Comparison of ENCODE assay signal across 31 cellular contexts in the genomic region with DNA sequence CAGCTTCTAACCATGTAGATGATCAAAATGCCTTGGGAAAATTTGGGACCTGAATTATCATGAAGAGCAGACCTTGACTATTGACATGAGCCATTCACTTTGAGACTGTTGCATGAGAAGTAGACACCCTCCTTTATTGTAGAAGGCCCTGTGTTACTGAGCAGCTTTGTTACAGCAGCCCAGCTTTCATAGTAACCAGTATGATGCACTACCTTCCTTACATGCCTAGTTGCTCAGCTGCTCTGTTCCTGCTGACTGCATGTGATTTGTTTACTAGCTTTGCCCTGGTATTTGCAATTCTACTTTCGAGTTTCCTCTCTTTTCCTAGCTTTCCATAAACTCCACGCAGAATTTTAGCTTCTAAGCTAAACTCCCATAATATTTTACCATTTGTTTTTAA.
"Had no signal": no experiment of that assay in that cellular context is flagged by ENCODE, and none has a peak within 500 bp of the region (broad histone marks: within the 10 kb centered on the region; RNA-seq: fewer than 3 reads in every experiment).

No MANE protein-coding gene starts in this region.

- H2AFZ ChIP-seq: PC-9 had no signal

- H3K4me1 Mint-ChIP-seq: activated CD4-positive, alpha-beta T cell treated with anti-CD3 and anti-CD28 coated beads, Interleukin-2, amount 10 ng/mL, durations not matched to agents 24 days and 14 days; activated naive CD8-positive, alpha-beta T cell treated with anti-CD3 and anti-CD28 coated beads for 36 hours had no signal

- H3K4me1 ChIP-seq: ascending aorta had no signal

- H3K36me3 ChIP-seq: ascending aorta, cardiac muscle cell, MG63, WERI-Rb-1 had no signal

- H3K4me3 ChIP-seq: ascending aorta, cardiac muscle cell, MG63, PC-9, SK-N-MC had no signal

- H3K27ac Mint-ChIP-seq: activated CD4-positive, alpha-beta T cell treated with anti-CD3 and anti-CD28 coated beads, Interleukin-2, amount 10 ng/mL, durations not matched to agents 24 days and 14 days; activated CD8-positive, alpha-beta T cell treated with anti-CD3 and anti-CD28 coated beads for 36 hours; activated naive CD4-positive, alpha-beta T cell treated with anti-CD3 and anti-CD28 coated beads for 36 hours; activated naive CD8-positive, alpha-beta T cell treated with anti-CD3 and anti-CD28 coated beads for 36 hours; activated T-helper 1 cell treated with anti-CD3 and anti-CD28 coated beads, Interleukin-12 subunit alpha, Interleukin-12 subunit beta, Interleukin-2, Interleukin-4 antibody, amounts not matched to agents 30 ng/mL and 10 ng/mL and 1 ng/mL, durations not matched to agents 14 hours and 24 hours and 36 hours had no signal

- H3K4me2 ChIP-seq: PC-9 had no signal

- H3K36me3 Mint-ChIP-seq: activated naive CD8-positive, alpha-beta T cell treated with anti-CD3 and anti-CD28 coated beads for 36 hours had no signal

- ATAC-seq: activated CD8-positive, alpha-beta T cell treated with anti-CD3 and anti-CD28 coated beads for 36 hours; activated T-cell treated with anti-CD3 and anti-CD28 coated beads, Interleukin-2, amount 50 U/mL, for 4 hours had no signal

- H3K27me3 ChIP-seq: ascending aorta, cardiac muscle cell, MG63 had no signal

- H3K9me3 ChIP-seq: ascending aorta, MG63 had no signal

- H3K27ac ChIP-seq: ascending aorta, cardiac muscle cell, PC-9, RWPE1, SK-N-MC, WERI-Rb-1 had no signal

- DNase-seq: activated CD4-positive, alpha-beta T cell treated with anti-CD3 and anti-CD28 coated beads for 1 hour; activated CD4-positive, alpha-beta T cell treated with anti-CD3 and anti-CD28 coated beads, Interleukin-2, amount 10 ng/mL, durations not matched to agents 24 days and 14 days; activated CD4-positive, alpha-beta T cell treated with anti-CD3 and anti-CD28 coated beads, Interleukin-2, amount 50 U/mL, for 4 hours; activated CD4-positive, CD25-positive, alpha-beta regulatory T cell; activated CD8-positive, alpha-beta T cell treated with anti-CD3 and anti-CD28 coated beads for 36 hours; activated gamma-delta T cell treated with Interleukin-2 at 50 U/mL for 16 hours; activated naive CD4-positive, alpha-beta T cell treated with anti-CD3 and anti-CD28 coated beads for 36 hours; activated naive CD8-positive, alpha-beta T cell treated with anti-CD3 and anti-CD28 coated beads for 36 hours; activated T-cell treated with anti-CD3 and anti-CD28 coated beads for 4 hours; activated T-cell treated with anti-CD3 and anti-CD28 coated beads, Interleukin-2, amount 50 U/mL, for 4 hours; amygdala; Kasumi-1; KG1; MG63; NCI-H1048; NCI-H1105 treated with DMSO at 0.1 percent for 48 hours; NCI-H1436 treated with DMSO at 0.1 percent for 48 hours; NCI-H1694 treated with DMSO at 0.1 percent for 48 hours; NCI-H2029; NCI-H510A; NCI-H526; NCI-H748 treated with DMSO at 0.1 percent for 48 hours; Right ventricle myocardium superior; T1000; WERI-Rb-1 had no signal

- H3K9me3 Mint-ChIP-seq: activated CD4-positive, alpha-beta T cell treated with anti-CD3 and anti-CD28 coated beads, Interleukin-2, amount 10 ng/mL, durations not matched to agents 24 days and 14 days; activated CD8-positive, alpha-beta T cell treated with anti-CD3 and anti-CD28 coated beads for 36 hours; activated naive CD4-positive, alpha-beta T cell treated with anti-CD3 and anti-CD28 coated beads for 36 hours; activated naive CD8-positive, alpha-beta T cell treated with anti-CD3 and anti-CD28 coated beads for 36 hours; activated T-cell treated with anti-CD3 and anti-CD28 coated beads, Interleukin-2, amount 50 U/mL, for 4 hours; activated T-helper 1 cell treated with anti-CD3 and anti-CD28 coated beads, Interleukin-12 subunit alpha, Interleukin-12 subunit beta, Interleukin-2, Interleukin-4 antibody, amounts not matched to agents 30 ng/mL and 10 ng/mL and 1 ng/mL, durations not matched to agents 14 hours and 24 hours and 36 hours had no signal

- H3K4me3 Mint-ChIP-seq: activated CD4-positive, alpha-beta T cell treated with anti-CD3 and anti-CD28 coated beads, Interleukin-2, amount 10 ng/mL, durations not matched to agents 24 days and 14 days; activated CD8-positive, alpha-beta T cell treated with anti-CD3 and anti-CD28 coated beads for 36 hours; activated naive CD4-positive, alpha-beta T cell treated with anti-CD3 and anti-CD28 coated beads for 36 hours; activated naive CD8-positive, alpha-beta T cell treated with anti-CD3 and anti-CD28 coated beads for 36 hours; activated T-cell treated with anti-CD3 and anti-CD28 coated beads, Interleukin-2, amount 50 U/mL, for 4 hours; activated T-helper 1 cell treated with anti-CD3 and anti-CD28 coated beads, Interleukin-12 subunit alpha, Interleukin-12 subunit beta, Interleukin-2, Interleukin-4 antibody, amounts not matched to agents 30 ng/mL and 10 ng/mL and 1 ng/mL, durations not matched to agents 14 hours and 24 hours and 36 hours had no signal
